9 cellular contexts compared by ENCODE assay signal in genomic region chr6:138970856-138971425, GRCh38. TPM values are rescaled to one million over a fixed set of nuclear protein-coding genes. Genes with fewer than 3 reads are reported as not detected.
A peak's percentile ranks its signal among the peaks of the same experiment; 100 is the strongest.
DNase-seq lines count a peak whose midpoint lies in the region; ATAC-seq and TF ChIP-seq lines count a peak whose summit lies in the region.
"Had no signal": no experiment of that assay in that cellular context is flagged by ENCODE, and none has a peak within 500 bp of the region (broad histone marks: within the 10 kb centered on the region; RNA-seq: fewer than 3 reads in every experiment).

No MANE protein-coding gene starts in this region.

- peak; percentile 88 for DNase-seq in AG10803 (ENCODE audit: low read depth)
- peak; percentile 88 for DNase-seq in astrocyte of the spinal cord (ENCODE audit: low read depth, low spot score)
- no peak for DNase-seq in lung (ENCODE audit: low spot score)
- DNase-seq in midbrain (lab: John Stamatoyannopoulos, UW), result no peak
- no peak for DNase-seq in stimulated activated naive CD4-positive, alpha-beta T cell treated with Interleukin-2 at 50 U/mL for 16 hours (lab: John Stamatoyannopoulos, UW)
- no peak for DNase-seq in Peyer's patch
- DNase-seq in NCI-H1417 (lab: John Stamatoyannopoulos, UW), result no peak

- WGBS in lung, 2 donors, result 38 to 56% methylated on average over 1 of the region's 1 CpG

- no peak for TF ChIP-seq CTCF in AG10803 (conservative IDR thresholded peaks at IDR 0.05; ENCODE audit: low read length)
- TF ChIP-seq CTCF in astrocyte of the spinal cord (IDR thresholded peaks at IDR 0.05; ENCODE audit: low read depth, low read length), result no peak
- no peak for TF ChIP-seq CTCF in lung (IDR thresholded peaks at IDR 0.05; ENCODE audit: control extremely low read depth, extremely low read depth)
- no peak for TF ChIP-seq CTCF in Peyer's patch (IDR thresholded peaks at IDR 0.05)

- in situ Hi-C loops in astrocyte of the spinal cord (cut with HindIII; ENCODE audit: low sequenced_read_pairs), result no loop called here

- peak; percentile 64 for ATAC-seq in HG02798 (IDR thresholded peaks at IDR 0.05; ENCODE audit: poor library complexity, unreplicated experiment)
- peak; percentile 73 for ATAC-seq in lung (ENCODE audit: insufficient read depth, low FRiP score)

- H3K27me3 ChIP-seq in lung (ENCODE audit: control insufficient read depth, insufficient read depth), result no peaks in the 10 kb centered on the region
- no peaks in the 10 kb centered on the region for H3K27me3 ChIP-seq in Peyer's patch
- H3K27me3 ChIP-seq: cardiac muscle cell had no signal

- H3K36me3 ChIP-seq in lung (ENCODE audit: control insufficient read depth in 2 of 2, insufficient read depth in 2 of 2, low read length in 2 of 2), result no peaks in the 10 kb centered on the region
- H3K36me3 ChIP-seq in Peyer's patch, result no peaks in the 10 kb centered on the region
- H3K36me3 ChIP-seq: cardiac muscle cell had no signal

- H3K27ac ChIP-seq in lung (ENCODE audit: low read depth in 1 of 2, low read length in 1 of 2) (peak overlapping the region in 1 of 2 donors; percentile 94), Peyer's patch (peak overlapping the region in 2 of 4 donors; percentile 18 to 22)
- H3K27ac ChIP-seq: cardiac muscle cell had no signal

- H3K4me3 ChIP-seq in AG10803 (ENCODE audit: low read length), result no peak overlapping the region
- no peak overlapping the region for H3K4me3 ChIP-seq in astrocyte of the spinal cord (ENCODE audit: low read depth, low read length)
- no peak overlapping the region for H3K4me3 ChIP-seq in lung
- H3K4me3 ChIP-seq in Peyer's patch, result no peak overlapping the region
- H3K4me3 ChIP-seq: cardiac muscle cell had no signal

- H3K4me1 ChIP-seq in lung (ENCODE audit: control insufficient read depth in 2 of 2, insufficient read depth in 2 of 2, low read length in 2 of 2), result peaks cover 4 to 46% of the 10 kb centered on the region in 2 donors
- H3K4me1 ChIP-seq in Peyer's patch, result peaks cover 0 to 30% (median 0%) of the 10 kb centered on the region in 4 donors

- TF ChIP-seq POLR2A in Peyer's patch (IDR thresholded peaks at IDR 0.05), result no peak

- H3K9me3 ChIP-seq in lung (ENCODE audit: control insufficient read depth in 2 of 2, insufficient read depth in 1 of 2, low read length in 1 of 2) (no peaks in the 10 kb centered on the region), Peyer's patch (no peaks in the 10 kb centered on the region)

RNA-seq across cellular contexts. Expression of gene REPS1, which starts 17.1 kb away (rescaled TPM):
- total RNA-seq in lung (10 to 100 TPM; 34.9 to 68.2 TPM), Peyer's patch (10 to 100 TPM; 26.8 to 90.4 (median 61.5) TPM)
- polyA plus RNA-seq in lung, result 10 to 100 TPM; 13.5 to 16.8 TPM

RNA-seq across cellular contexts. Expression of gene ABRACL, which starts 57.6 kb away (rescaled TPM):
- total RNA-seq in lung (10 to 100 TPM; 19.8 to 33.4 TPM), Peyer's patch (10 to 100 TPM; 33.3 to 75.1 (median 42.5) TPM)
- 10 to 100 TPM; 47.6 to 91.9 TPM for polyA plus RNA-seq in lung

Comparison
In these comparisons a context has a peak if more than half of its experiments do, and no peak if none do; other contexts are left out.
1. DNase-seq: peak in AG10803 (single experiment) and astrocyte of the spinal cord (single experiment); none in lung (single experiment), midbrain (single experiment), stimulated activated naive CD4-positive, alpha-beta T cell treated with Interleukin-2 at 50 U/mL for 16 hours (single experiment), Peyer's patch (0 of 3) and NCI-H1417 (0 of 3).